Comparison of ENCODE assay signal across 8 cellular contexts in genomic region chr2:43169987-43170732, GRCh38. TPM values are rescaled to one million over a fixed set of nuclear protein-coding genes. Genes with fewer than 3 reads are reported as not detected.
A peak's percentile ranks its signal among the peaks of the same experiment; 100 is the strongest.
DNase-seq lines count a peak whose midpoint lies in the region; ATAC-seq and TF ChIP-seq lines count a peak whose summit lies in the region.

No MANE protein-coding gene starts in this region.

- dilution Hi-C loops in IMR-90 (cut with HindIII; ENCODE audit: low sequenced_read_pairs, unreplicated experiment) = no loop called here

- TF ChIP-seq RAD21 in IMR-90 (IDR thresholded peaks at IDR 0.05; ENCODE audit: low read length) = no peak

- intact Hi-C loops in IMR-90 (cut with micrococcal nuclease) = no loop called here

- no peak overlapping the region for H2AK9ac ChIP-seq in IMR-90 (replicated peaks; ENCODE audit: low read depth, low read length, poor library complexity)

- H3K56ac ChIP-seq in IMR-90 (ENCODE audit: extremely low read depth, insufficient read depth, low read length) = no peak overlapping the region

- peak overlapping the region; percentile 98; the same call in 1 of the 2 replicates for H2AK5ac ChIP-seq in IMR-90 (ENCODE audit: low read depth, low read length)

- H3K23ac ChIP-seq in IMR-90 (ENCODE audit: low read depth, low read length) = no peak overlapping the region

- no peak overlapping the region for H3K27ac ChIP-seq in IMR-90 (ENCODE audit: insufficient read depth, low read length)
- H3K27ac ChIP-seq in rectal smooth muscle tissue (ENCODE audit: low read depth, low read length) = no peak overlapping the region

- H3K4ac ChIP-seq in IMR-90 (ENCODE audit: low read depth, low read length) = 0 out of 2 replicates have a peak overlapping the region, but pooled peaks have one; percentile 5

- in situ Hi-C loops in ACHN (cut with HindIII; ENCODE audit: low pct_ligation_motif_present, low pct_unique_long_range_greater_than_20kb, low sequenced_read_pairs) (no loop called here), IMR-90 (cut with MboI; ENCODE audit: low sequenced_read_pairs) (no loop called here)

- H4K8ac ChIP-seq in IMR-90 (ENCODE audit: low read depth in 2 of 2, low read length in 2 of 2) = no peak overlapping the region

- H3K79me1 ChIP-seq in IMR-90 (ENCODE audit: low read depth in 1 of 2, low read length in 2 of 2) = no peaks in the 10 kb centered on the region

- H3K4me2 ChIP-seq in IMR-90 (ENCODE audit: low read depth, low read length) = no peak overlapping the region

- TF ChIP-seq CTCF in IMR-90 (conservative IDR thresholded peaks at IDR 0.05; ENCODE audit: low read depth, low read length) = peak; percentile 38
- TF ChIP-seq CTCF in epithelial cell of proximal tubule (conservative IDR thresholded peaks at IDR 0.05; ENCODE audit: low read depth, low read length) = peak; percentile 69

- ATAC-seq in IMR-90 (ENCODE audit: low read depth) (no peak), HG03097 (IDR thresholded peaks at IDR 0.05; ENCODE audit: low FRiP score, unreplicated experiment) (no peak)

- no peak overlapping the region for H3K9ac ChIP-seq in IMR-90 (ENCODE audit: low read depth, low read length)
- peak overlapping the region; percentile 27 for H3K9ac ChIP-seq in rectal smooth muscle tissue (ENCODE audit: low read length)

- no peak overlapping the region; the same call in 2 of the 3 replicates for H2BK15ac ChIP-seq in IMR-90 (ENCODE audit: low read depth, low read length)

- H3K4me1 ChIP-seq in IMR-90 (ENCODE audit: control insufficient read depth, insufficient read depth, low read length) = peaks cover 15% of the 10 kb centered on the region
- no peaks in the 10 kb centered on the region for H3K4me1 ChIP-seq in rectal smooth muscle tissue (ENCODE audit: control insufficient read depth, insufficient read depth, low read length)

- BruUV-seq in IMR-90 (replicated peaks; lab: Mats Ljungman, UMichigan) = no TSS peak

- H2BK5ac ChIP-seq in IMR-90 (ENCODE audit: low read depth, low read length, poor library complexity, severe bottlenecking) = no peak overlapping the region

- no peak overlapping the region for H2BK20ac ChIP-seq in IMR-90 (ENCODE audit: low read depth, low read length)

- WGBS in IMR-90 (ENCODE audit: extremely low coverage in 2 of 2, insufficient read length in 1 of 2), 2 experiments = 100% methylated on average over 1 of the region's 13 CpGs; no CpG with 5 or more reads in 1 of the 2 experiments

- DNase-seq in ACHN (peak; percentile 44), IMR-90 (no peak), epithelial cell of proximal tubule (ENCODE audit: low read depth) (no peak), mesenteric fat pad (ENCODE audit: low spot score) (no peak), NCI-H2081 treated with DMSO at 0.1 percent for 48 hours (lab: John Stamatoyannopoulos, UW) (no peak)
- DNase-seq in activated CD4-positive, alpha-beta T cell treated with anti-CD3 and anti-CD28 coated beads, Interleukin-2, amount 50 U/mL, for 48 hours = peak; percentile 81 to 86

- no peaks in the 10 kb centered on the region for H3K27me3 ChIP-seq in IMR-90 (ENCODE audit: control insufficient read depth, insufficient read depth, low read length)
- no peaks in the 10 kb centered on the region for H3K27me3 ChIP-seq in rectal smooth muscle tissue (ENCODE audit: control insufficient read depth, insufficient read depth, low read length)

- H4K5ac ChIP-seq in IMR-90 (ENCODE audit: low read depth, low read length) = peak overlapping the region; percentile 37; the same call in 1 of the 2 replicates

- H3K36me3 ChIP-seq in IMR-90 (ENCODE audit: control insufficient read depth, insufficient read depth, low read length) (no peaks in the 10 kb centered on the region), rectal smooth muscle tissue (ENCODE audit: control insufficient read depth, insufficient read depth, low read length) (no peaks in the 10 kb centered on the region)

- peak overlapping the region; percentile 32; the same call in 1 of the 2 replicates for H4K91ac ChIP-seq in IMR-90 (ENCODE audit: insufficient read depth, low read depth, low read length)

- H3K4me3 ChIP-seq in IMR-90 (ENCODE audit: insufficient read depth, low read depth, low read length) (no peak overlapping the region), epithelial cell of proximal tubule (ENCODE audit: low read depth, low read length) (no peak overlapping the region), rectal smooth muscle tissue (ENCODE audit: low read length) (no peak overlapping the region)

- no peak overlapping the region; the same call in 1 of the 2 replicates for H2BK120ac ChIP-seq in IMR-90 (ENCODE audit: low read depth, low read length)

- TF ChIP-seq POLR2A in IMR-90 (IDR thresholded peaks at IDR 0.05; ENCODE audit: low read depth, low read length) = no peak

- H3K14ac ChIP-seq in IMR-90 (replicated peaks; ENCODE audit: low read depth, low read length) = no peak overlapping the region

- H2AFZ ChIP-seq in IMR-90 (replicated peaks; ENCODE audit: low read length, poor library complexity) = no peak overlapping the region

- CTCF ChIA-PET in IMR-90 (lab: Yijun Ruan, JAX) = no interaction called here

- peaks cover 7% of the 10 kb centered on the region for H3K9me1 ChIP-seq in IMR-90 (ENCODE audit: insufficient read depth, low read length)

- H3K18ac ChIP-seq in IMR-90 (ENCODE audit: low read depth, low read length) = no peak overlapping the region

- H3K9me3 ChIP-seq in IMR-90 (ENCODE audit: control insufficient read depth, insufficient read depth, low read length) = peaks cover 10% of the 10 kb centered on the region

- POLR2A ChIA-PET in IMR-90 (lab: Charles Lee; ENCODE audit: unreplicated experiment) = no interaction called here

- H4K20me1 ChIP-seq in IMR-90 (ENCODE audit: insufficient read depth, low read length) = no peaks in the 10 kb centered on the region

TF ChIP-seq in IMR-90, 13 proteins besides CTCF, POLR2A, EP300 and RAD21:
- TF ChIP-seq, protein P1, sequence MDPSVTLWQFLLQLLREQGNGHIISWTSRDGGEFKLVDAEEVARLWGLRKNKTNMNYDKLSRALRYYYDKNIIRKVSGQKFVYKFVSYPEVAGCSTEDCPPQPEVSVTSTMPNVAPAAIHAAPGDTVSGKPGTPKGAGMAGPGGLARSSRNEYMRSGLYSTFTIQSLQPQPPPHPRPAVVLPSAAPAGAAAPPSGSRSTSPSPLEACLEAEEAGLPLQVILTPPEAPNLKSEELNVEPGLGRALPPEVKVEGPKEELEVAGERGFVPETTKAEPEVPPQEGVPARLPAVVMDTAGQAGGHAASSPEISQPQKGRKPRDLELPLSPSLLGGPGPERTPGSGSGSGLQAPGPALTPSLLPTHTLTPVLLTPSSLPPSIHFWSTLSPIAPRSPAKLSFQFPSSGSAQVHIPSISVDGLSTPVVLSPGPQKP (IDR thresholded peaks at IDR 0.05; ENCODE audit: borderline replicate concordance, low read depth, low read length) = no peak
- TF ChIP-seq BHLHE40 (IDR thresholded peaks at IDR 0.05; ENCODE audit: low read depth, low read length) = peak; percentile 77

RNA-seq across cellular contexts. Expression of gene ZFP36L2, which starts 56.2 kb away (rescaled TPM):
- total RNA-seq in IMR-90 (2012; rRNA removed) = 1.8 and 2.2 TPM in 2 replicates
- polyA plus RNA-seq in IMR-90 (2012; rRNA removed) = 20.1 and 20.8 TPM in 2 replicates
- 8.6 and 34.8 TPM in 2 replicates for polyA plus RNA-seq in IMR-90 (2012; cell fraction: cytosol; rRNA removed)
- polyA plus RNA-seq in IMR-90 (2012; cell fraction: nucleus; rRNA removed; ENCODE audit: low replicate concordance) = 19.6 and 31.4 TPM in 2 replicates
- total RNA-seq in epithelial cell of proximal tubule = 8.2 and 10.5 TPM in 2 replicates
- 237 TPM for total RNA-seq in mesenteric fat pad

Comparison
In these comparisons a context has a peak if more than half of its experiments do, and no peak if none do; other contexts are left out.
1. DNase-seq: peak in ACHN (single experiment) and activated CD4-positive, alpha-beta T cell treated with anti-CD3 and anti-CD28 coated beads, Interleukin-2, amount 50 U/mL, for 48 hours (2 of 2); none in IMR-90 (single experiment), epithelial cell of proximal tubule (single experiment), mesenteric fat pad (single experiment) and NCI-H2081 treated with DMSO at 0.1 percent for 48 hours (single experiment).
2. RNA of gene ZFP36L2, which starts 56.2 kb away (total RNA-seq): 237 TPM in mesenteric fat pad (single experiment); 8.2 to 10.5 TPM in epithelial cell of proximal tubule and 1.8 to 2.2 TPM in IMR-90; every median in the first group is over 10 times any median in the second.